ENCODE assay signal across 9 cellular contexts in the genomic region with DNA sequence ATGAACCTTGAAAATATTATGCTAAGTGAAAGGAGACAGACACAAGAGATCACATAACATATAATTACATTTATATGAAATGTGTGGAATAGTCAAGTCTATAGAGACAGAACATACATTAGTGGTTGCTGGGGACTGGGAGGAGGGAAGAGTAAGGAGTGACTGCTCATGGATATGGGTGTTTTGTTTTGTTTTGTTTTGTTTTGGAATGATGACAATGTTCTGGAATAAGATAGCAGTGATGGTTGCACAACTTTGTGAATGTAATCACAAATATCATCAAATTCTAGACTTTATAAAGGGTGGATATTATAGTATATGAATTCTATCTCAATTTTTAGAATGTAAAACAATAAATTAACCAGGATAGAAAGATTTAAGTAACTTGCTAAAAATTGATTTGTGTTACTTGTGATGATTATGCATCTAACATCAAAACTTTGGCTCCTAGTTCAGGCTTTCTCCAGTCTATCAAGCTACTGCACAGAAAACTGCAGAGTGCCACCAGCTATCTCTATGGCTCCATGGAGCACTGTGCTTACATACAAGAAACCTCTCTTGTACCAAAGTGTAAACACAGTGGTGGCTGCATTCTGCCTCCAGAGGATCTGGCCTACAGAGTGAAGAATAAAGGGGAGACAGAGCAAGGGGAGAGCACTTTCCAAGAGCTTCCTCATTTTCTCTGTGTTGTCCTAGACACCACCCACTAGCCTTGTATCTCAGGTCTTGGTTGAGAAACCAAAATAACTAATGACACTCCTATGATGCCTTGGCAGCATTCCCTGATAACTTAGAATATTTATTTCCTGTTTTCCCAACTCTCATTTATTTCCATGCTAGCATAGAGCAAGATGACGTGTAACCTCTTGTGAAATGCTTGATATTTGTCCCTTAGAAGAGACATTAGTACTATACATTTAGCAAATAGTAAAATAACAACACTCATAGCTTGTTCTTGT. TPM values are rescaled to one million over a fixed set of nuclear protein-coding genes. Genes with fewer than 3 reads are reported as not detected.
DNase-seq lines count a peak whose midpoint lies in the region; FAIRE-seq and TF ChIP-seq lines count a peak whose summit lies in the region.
"Had no signal": no experiment of that assay in that cellular context is flagged by ENCODE, and none has a peak within 500 bp of the region (broad histone marks: within the 10 kb centered on the region; RNA-seq: fewer than 3 reads in every experiment).

No MANE protein-coding gene starts in this region.

- TF ChIP-seq POLR2A in spleen (IDR thresholded peaks at IDR 0.05): no peak

- no peak overlapping the region for H3K4me3 ChIP-seq in HEK293 (ENCODE audit: low read depth, low read length)
- H3K4me3 ChIP-seq in mammary epithelial cell (replicated peaks in 1 of 3; ENCODE audit: insufficient read depth in 1 of 3, low read depth in 2 of 3, low read length in 3 of 3): no peak overlapping the region
- peak overlapping the region in 2 of 3 experiments; percentile 4 to 39 for H3K4me3 ChIP-seq in keratinocyte (ENCODE audit: control insufficient read depth in 2 of 3, extremely low read depth in 1 of 3, insufficient read depth in 2 of 3, low read depth in 1 of 3, low read length in 3 of 3)
- H3K4me3 ChIP-seq in spleen: no peak overlapping the region

- H3K36me3 ChIP-seq in HEK293 (ENCODE audit: control insufficient read depth in 2 of 2, insufficient read depth in 1 of 2, low read length in 2 of 2) (no peaks in the 10 kb centered on the region), mammary epithelial cell (ENCODE audit: insufficient read depth, low read length) (no peaks in the 10 kb centered on the region), keratinocyte (ENCODE audit: control insufficient read depth in 2 of 2, extremely low read depth in 1 of 2, insufficient read depth in 2 of 2, low read length in 2 of 2) (no peaks in the 10 kb centered on the region), spleen (no peaks in the 10 kb centered on the region)

- H3K9ac ChIP-seq in mammary epithelial cell (ENCODE audit: insufficient read depth, low read length): peak overlapping the region; percentile 86
- H3K9ac ChIP-seq in keratinocyte (ENCODE audit: control insufficient read depth, extremely low read depth, insufficient read depth, low read length): peak overlapping the region; percentile 67

- H3K4me2 ChIP-seq in mammary epithelial cell (ENCODE audit: insufficient read depth, low read depth, low read length) (peak overlapping the region; percentile 69), keratinocyte (ENCODE audit: control insufficient read depth, extremely low read depth, insufficient read depth, low read depth, low read length) (peak overlapping the region; percentile 89)

- H3K4me1 ChIP-seq in HEK293 (ENCODE audit: control insufficient read depth, insufficient read depth, low read length) (0 out of 2 replicates have a peak, but pooled peaks cover 3% of the 10 kb centered on the region), mammary epithelial cell (ENCODE audit: insufficient read depth, low read length) (peaks cover 36% of the 10 kb centered on the region), keratinocyte (ENCODE audit: control insufficient read depth, extremely low read depth, insufficient read depth, low read length) (peaks cover 43% of the 10 kb centered on the region), spleen (peaks cover 0 to 9% (median 0%) of the 10 kb centered on the region in 6 donors)

- in situ Hi-C loops in mammary epithelial cell (cut with MboI; ENCODE audit: low sequenced_read_pairs in 2 of 2): loop anchor here in 1 of 2 donors (5.0 to 10.0 kb wide), 3 partner anchors 40 to 67 kb away; no protein-coding TSS in a partner anchor

- TF ChIP-seq CTCF in HEK293 (tag by site-specific recombination; IDR thresholded peaks at IDR 0.05): no peak
- TF ChIP-seq CTCF in mammary epithelial cell (conservative IDR thresholded peaks at IDR 0.05 in 1 of 2, IDR thresholded peaks at IDR 0.05 in 1 of 2; ENCODE audit: extremely low read depth in 1 of 2, insufficient read depth in 1 of 2, low read depth in 1 of 2, low read length in 2 of 2): no peak
- no peak for TF ChIP-seq CTCF in keratinocyte (optimal IDR thresholded peaks at IDR 0.05 in 1 of 3, IDR thresholded peaks at IDR 0.05 in 1 of 3, conservative IDR thresholded peaks at IDR 0.05 in 1 of 3; ENCODE audit: extremely low read depth in 1 of 3, insufficient read depth in 2 of 3, low read length in 3 of 3)
- no peak for TF ChIP-seq CTCF in spleen (IDR thresholded peaks at IDR 0.05 in 8 of 11, conservative IDR thresholded peaks at IDR 0.05 in 3 of 11)

- H4K20me1 ChIP-seq in mammary epithelial cell (ENCODE audit: insufficient read depth, low read length) (no peaks in the 10 kb centered on the region), keratinocyte (ENCODE audit: control insufficient read depth, extremely low read depth, insufficient read depth, low read length) (no peaks in the 10 kb centered on the region)

- no peak overlapping the region for H2AFZ ChIP-seq in mammary epithelial cell (ENCODE audit: low read depth, low read length)
- peak overlapping the region; percentile 63 for H2AFZ ChIP-seq in keratinocyte (ENCODE audit: control insufficient read depth, low read length)

- H3K27ac ChIP-seq in HEK293 (ENCODE audit: extremely low read depth, low read depth, low read length) (no peak overlapping the region), mammary epithelial cell (ENCODE audit: insufficient read depth, low read depth, low read length) (peak overlapping the region; percentile 100), keratinocyte (ENCODE audit: control insufficient read depth, insufficient read depth, low read length) (peak overlapping the region; percentile 95), spleen (peak overlapping the region; percentile 47 to 84 (median 65))

- DNase-seq in mammary epithelial cell (peak; percentile 90), keratinocyte (ENCODE audit: low read depth, low spot score) (no peak), spleen (no peak), DMS153 treated with DMSO at 0.1 percent for 48 hours (lab: John Stamatoyannopoulos, UW; ENCODE audit: unreplicated experiment) (no peak), HEK293T (ENCODE audit: extremely low spot score) (no peak), COR-L47 (lab: John Stamatoyannopoulos, UW) (no peak)
- DNase-seq in activated effector memory CD4-positive, alpha-beta T cell treated with anti-CD3 and anti-CD28 coated beads, Interleukin-2, amount 50 U/mL, for 16 hours: no peak
- DNase-seq: GOT3 had no signal

- intact Hi-C loops in mammary epithelial cell (cut with micrococcal nuclease) (loop anchor here (2.0 to 5.0 kb wide), 3 partner anchors 41 to 210 kb away; no protein-coding TSS in a partner anchor), spleen (cut with DNase I; ENCODE audit: low total_unique reads) (no loop called here)

- H3K9me3 ChIP-seq in HEK293 (ENCODE audit: control insufficient read depth, insufficient read depth, low read depth, low read length) (no peaks in the 10 kb centered on the region), mammary epithelial cell (replicated peaks; ENCODE audit: insufficient read depth, low read length) (peaks cover 3% of the 10 kb centered on the region), keratinocyte (ENCODE audit: control insufficient read depth, low read depth, low read length) (no peaks in the 10 kb centered on the region), spleen (no peaks in the 10 kb centered on the region)

- BruUV-seq in mammary epithelial cell (replicated peaks; lab: Mats Ljungman, UMichigan): no TSS peak

- peak; percentile 85 for FAIRE-seq in keratinocyte (lab: Jason Lieb, UNC)

- H3K27me3 ChIP-seq in mammary epithelial cell (ENCODE audit: insufficient read depth, low read length) (no peaks in the 10 kb centered on the region), keratinocyte (ENCODE audit: control insufficient read depth, extremely low read depth, insufficient read depth, low read length) (no peaks in the 10 kb centered on the region), spleen (replicated peaks in 1 of 7) (no peaks in the 10 kb centered on the region)

- POLR2A ChIA-PET in HEK293 (lab: Yijun Ruan, JAX): interaction anchor here (1.4 kb wide), 1 partner anchor 57 kb away, joined by 4 read pairs; a partner anchor contains a TSS
- POLR2A ChIA-PET in HEK293T (lab: Yijun Ruan, JAX): no interaction called here

- WGBS in mammary epithelial cell (ENCODE audit: low coverage, missing lambda C conversion rate): 20% methylated on average over 1 of the region's 1 CpG
- 34 to 60% (median 50%) methylated on average over 1 of the region's 1 CpG for WGBS in spleen, 5 donors

- dilution Hi-C loops in mammary epithelial cell (cut with HindIII; ENCODE audit: low sequenced_read_pairs) (no loop called here), keratinocyte (cut with MboI; ENCODE audit: extremely low pct_ligation_motif_present, low sequenced_read_pairs) (no loop called here)

- H3K9me1 ChIP-seq in keratinocyte (ENCODE audit: control insufficient read depth, extremely low read depth, insufficient read depth, low read length): no peaks in the 10 kb centered on the region

- CTCF ChIA-PET in HEK293 (lab: Yijun Ruan, JAX) (interaction anchor here (1.2 kb wide), 1 partner anchor 63 kb away, joined by 3 read pairs; no protein-coding TSS in a partner anchor), mammary epithelial cell (lab: Charles Lee; ENCODE audit: low non-redundant PET) (interaction anchor here (1.2 kb wide), 1 partner anchor 58 kb away, joined by 10 read pairs; no protein-coding TSS in a partner anchor), HEK293T (lab: Yijun Ruan, JAX) (interaction anchor here (0.5 to 0.9 kb wide), 3 partner anchors 20 to 290 kb away, joined by 3 to 5 read pairs (median 3); no protein-coding TSS in a partner anchor)

- H3K79me2 ChIP-seq in mammary epithelial cell (ENCODE audit: insufficient read depth, low read length) (no peaks in the 10 kb centered on the region), keratinocyte (ENCODE audit: control insufficient read depth, insufficient read depth, low read length) (no peaks in the 10 kb centered on the region)

TF ChIP-seq in HEK293, 187 proteins besides CTCF, POLR2A, EP300 and RAD21 (continues in another document):
- 0 out of 2 replicates have a peak, but pooled peaks have one; percentile 22 for TF ChIP-seq ZNF600 (tag by site-specific recombination; IDR thresholded peaks at IDR 0.05)

TF ChIP-seq in HEK293T, 16 proteins besides CTCF, POLR2A, EP300 and RAD21 (continues in another document):
- TF ChIP-seq FOXA1 (IDR thresholded peaks at IDR 0.05) (no peak), ARNT (IDR thresholded peaks at IDR 0.05) (no peak)

RNA-seq across cellular contexts. Expression of a gene that starts 57.1 kb away (rescaled TPM):
- 100 to 1,000 TPM in 1 of 2 donors, 10 to 100 TPM in 1; 95.5 to 153 TPM for total RNA-seq in mammary epithelial cell
- 21.1 TPM for polyA plus RNA-seq in mammary epithelial cell
- 55.5 TPM for polyA minus RNA-seq in mammary epithelial cell
- 74.2 to 150 TPM (median 108 TPM) in 3 replicates for polyA plus RNA-seq in keratinocyte
- 155 TPM for polyA plus RNA-seq in keratinocyte (2011; ENCODE audit: low read depth)
- 50.9 and 92.7 TPM in 2 replicates for polyA plus RNA-seq in keratinocyte (2011; cell fraction: cytosol; rRNA removed)
- polyA plus RNA-seq in keratinocyte (2011; cell fraction: nucleus; rRNA removed): 274 and 308 TPM in 2 replicates
- 82.5 and 87.2 TPM in 2 replicates for polyA plus RNA-seq in keratinocyte (2012; ENCODE audit: low replicate concordance)
- polyA minus RNA-seq in keratinocyte: 123 to 447 TPM (median 330 TPM) in 3 replicates
- polyA minus RNA-seq in keratinocyte (2011; cell fraction: cytosol; rRNA and poly(A)+ RNA removed): 83.3 TPM
- 519 and 1,062 TPM in 2 replicates for polyA minus RNA-seq in keratinocyte (2011; cell fraction: nucleus; rRNA and poly(A)+ RNA removed)
- total RNA-seq in spleen: 10 to 100 TPM; 28.3 to 78.6 (median 50.9) TPM
- 10 to 100 TPM in 2 of 3 donors, 1 to 10 TPM in 1; 4.7 to 18.8 (median 13.4) TPM for polyA plus RNA-seq in spleen

Comparison
In these comparisons a context has a peak if more than half of its experiments do, and no peak if none do; other contexts are left out.
1. H3K4me3 ChIP-seq: peak in keratinocyte (2 of 3); none in HEK293 (single experiment), mammary epithelial cell (0 of 3) and spleen (0 of 8).